In the genomic region with DNA sequence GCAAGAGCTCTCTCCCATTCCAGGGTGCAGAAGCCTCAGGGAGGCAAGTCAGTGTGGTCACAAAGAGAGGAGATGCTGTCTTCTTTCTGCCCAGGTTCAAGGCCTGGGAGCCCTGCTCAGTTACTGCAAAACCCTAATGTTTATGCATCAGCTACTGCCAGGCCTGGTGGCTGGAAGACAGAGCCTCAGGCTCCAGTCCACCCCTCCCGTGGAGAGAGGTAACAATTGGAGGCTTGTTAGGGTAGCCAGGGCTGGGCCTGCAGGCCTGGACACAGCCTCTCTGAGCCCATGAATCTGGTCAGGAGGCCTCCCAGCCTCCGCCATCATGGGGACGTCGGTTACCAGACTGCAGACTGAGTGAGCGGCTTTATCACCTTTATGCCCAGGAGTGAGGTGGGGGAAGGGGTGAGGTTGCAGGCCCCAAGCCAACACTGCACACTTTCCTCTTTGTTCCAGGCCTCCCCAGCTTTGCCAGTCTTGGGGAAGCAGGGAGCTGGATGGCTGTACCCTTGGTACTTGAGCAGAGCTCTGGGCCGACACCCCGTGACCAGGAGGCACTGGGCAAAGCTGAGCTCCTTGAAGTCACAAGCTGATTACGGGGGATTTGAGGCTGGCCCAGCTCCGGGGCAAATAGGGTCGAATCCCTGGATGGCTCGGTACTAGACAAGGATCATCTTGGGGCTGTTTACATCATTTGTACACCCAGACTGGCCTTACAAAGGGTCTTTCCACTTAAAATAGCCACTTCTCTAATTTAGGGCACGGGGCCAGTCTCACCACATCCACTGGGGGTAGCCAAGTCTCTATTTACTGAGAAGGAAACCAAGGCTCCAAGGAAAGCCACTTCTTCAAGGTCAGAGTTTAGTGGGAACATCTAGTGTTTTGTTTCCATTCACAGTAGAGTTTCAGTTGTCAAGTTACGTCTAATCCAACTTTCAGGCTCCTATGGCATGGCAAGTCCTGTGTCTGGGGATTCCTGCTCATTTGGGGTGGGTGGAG, we compare ENCODE assay signal across 9 cellular contexts. TPM values are rescaled to one million over a fixed set of nuclear protein-coding genes. Genes with fewer than 3 reads are reported as not detected.
DNase-seq lines count a peak whose midpoint lies in the region; ATAC-seq and TF ChIP-seq lines count a peak whose summit lies in the region.
"Had no signal": no experiment of that assay in that cellular context is flagged by ENCODE, and none has a peak within 500 bp of the region (broad histone marks: within the 10 kb centered on the region; RNA-seq: fewer than 3 reads in every experiment).

No MANE protein-coding gene starts in this region.

- no peaks in the 10 kb centered on the region for H3K27me3 ChIP-seq in AG04450 (ENCODE audit: control insufficient read depth, insufficient read depth, low read length)

- H3K9me3 ChIP-seq in AG04450 (ENCODE audit: control insufficient read depth, insufficient read depth, low read length), result peaks cover 4% of the 10 kb centered on the region; the same call in 1 of the 2 replicates

- DNase-seq in AG04450 (ENCODE audit: low read depth, low spot score), result no peak
- peak; percentile 6 for DNase-seq in HK-2 (ENCODE audit: unreplicated experiment)
- no peak for DNase-seq in activated naive CD8-positive, alpha-beta T cell treated with anti-CD3 and anti-CD28 coated beads, Interleukin-2, amount 50 U/mL, for 24 hours
- DNase-seq in memory B cell (ENCODE audit: low spot score in 2 of 2), result no peak
- no peak for DNase-seq in NCI-H1105 (lab: John Stamatoyannopoulos, UW)
- DNase-seq: DMS79 had no signal

- peak overlapping the region; percentile 14 for H3K4me3 Mint-ChIP-seq in activated naive CD8-positive, alpha-beta T cell treated with anti-CD3 and anti-CD28 coated beads, Interleukin-2, amount 50 U/mL, for 24 hours
- peak overlapping the region; percentile 89 for H3K4me3 Mint-ChIP-seq in memory B cell

- CTCF ChIA-PET in AG04450 (lab: Charles Lee), result interaction anchor here (1.5 to 1.6 kb wide), 2 partner anchors 30 to 120 kb away, joined by 5 to 11 read pairs; no protein-coding TSS in a partner anchor

- peaks cover 60% of the 10 kb centered on the region for H3K36me3 Mint-ChIP-seq in activated naive CD8-positive, alpha-beta T cell treated with anti-CD3 and anti-CD28 coated beads, Interleukin-2, amount 50 U/mL, for 24 hours (ENCODE audit: low read depth)
- H3K36me3 Mint-ChIP-seq in memory B cell, result peaks cover 22% of the 10 kb centered on the region

- H3K4me1 Mint-ChIP-seq in activated naive CD8-positive, alpha-beta T cell treated with anti-CD3 and anti-CD28 coated beads, Interleukin-2, amount 50 U/mL, for 24 hours, result peaks cover 81% of the 10 kb centered on the region
- peaks cover 51% of the 10 kb centered on the region for H3K4me1 Mint-ChIP-seq in memory B cell

- H3K9me3 Mint-ChIP-seq in activated naive CD8-positive, alpha-beta T cell treated with anti-CD3 and anti-CD28 coated beads, Interleukin-2, amount 50 U/mL, for 24 hours, result no peaks in the 10 kb centered on the region
- H3K9me3 Mint-ChIP-seq in memory B cell, result no peaks in the 10 kb centered on the region

- no peaks in the 10 kb centered on the region for H3K27me3 Mint-ChIP-seq in activated naive CD8-positive, alpha-beta T cell treated with anti-CD3 and anti-CD28 coated beads, Interleukin-2, amount 50 U/mL, for 24 hours
- no peaks in the 10 kb centered on the region for H3K27me3 Mint-ChIP-seq in memory B cell

- no peak for TF ChIP-seq CTCF in AG04450 (IDR thresholded peaks at IDR 0.05; ENCODE audit: low read depth, low read length)

- H3K27ac ChIP-seq in AG04450 (ENCODE audit: low read depth, low read length), result peak overlapping the region; percentile 52

- POLR2A ChIA-PET in AG04450 (lab: Yijun Ruan, JAX), result interaction anchor here (0.6 to 1.3 kb wide), 2 partner anchors 10 to 37 kb away, joined by 3 to 4 read pairs; no protein-coding TSS in a partner anchor

- H3K4me3 ChIP-seq in AG04450 (ENCODE audit: low read depth, low read length), result no peak overlapping the region

- ATAC-seq in activated naive CD8-positive, alpha-beta T cell treated with anti-CD3 and anti-CD28 coated beads, Interleukin-2, amount 50 U/mL, for 24 hours, result no peak
- ATAC-seq in memory B cell (ENCODE audit: low read depth) (no peak), GM18867 (IDR thresholded peaks at IDR 0.05; ENCODE audit: unreplicated experiment) (no peak), GM19023 (IDR thresholded peaks at IDR 0.05; ENCODE audit: unreplicated experiment) (no peak), HG02759 (IDR thresholded peaks at IDR 0.05; ENCODE audit: unreplicated experiment) (no peak)

- H3K27ac Mint-ChIP-seq in activated naive CD8-positive, alpha-beta T cell treated with anti-CD3 and anti-CD28 coated beads, Interleukin-2, amount 50 U/mL, for 24 hours, result peak overlapping the region; percentile 49
- H3K27ac Mint-ChIP-seq in memory B cell, result peak overlapping the region; percentile 95

RNA-seq across cellular contexts. Expression of gene SLC2A1, which starts 5.2 kb away (rescaled TPM):
- polyA plus RNA-seq in AG04450 (2011; rRNA removed), result 114 and 140 TPM in 2 replicates
- polyA minus RNA-seq in AG04450 (2011; rRNA and poly(A)+ RNA removed), result 125 and 154 TPM in 2 replicates
